In the genomic region with DNA sequence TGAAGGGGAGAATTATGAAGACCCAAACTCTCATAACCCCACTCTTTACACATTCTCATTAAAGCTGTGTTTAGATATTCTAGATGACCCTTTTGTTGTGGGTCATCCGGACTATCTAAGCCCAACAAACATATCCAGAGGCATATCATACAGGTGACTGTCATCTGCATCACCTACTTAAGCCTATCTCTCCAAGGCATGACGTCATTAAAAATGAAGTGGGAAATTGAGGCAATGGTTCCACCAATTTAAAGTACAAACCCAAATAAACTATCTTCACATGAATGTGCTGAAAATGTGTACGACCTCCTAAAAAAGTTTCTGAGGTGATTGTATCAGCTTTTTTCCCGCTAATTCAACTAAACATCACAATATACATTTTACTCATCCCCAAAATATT, we compare ENCODE assay signal across 2 cellular contexts.
TF ChIP-seq lines count a peak whose summit lies in the region.

No MANE protein-coding gene starts in this region.

TF ChIP-seq in HepG2, 621 proteins besides CTCF, POLR2A, EP300 and RAD21:
- no peak for TF ChIP-seq FOXC1 (CRISPR knock-in tag; IDR thresholded peaks at IDR 0.05; ENCODE audit: borderline replicate concordance)
- TF ChIP-seq HMG20B (CRISPR knock-in tag; conservative IDR thresholded peaks at IDR 0.05): no peak
- TF ChIP-seq ZFAT (CRISPR knock-in tag; conservative IDR thresholded peaks at IDR 0.05): no peak
- TF ChIP-seq, protein P1, sequence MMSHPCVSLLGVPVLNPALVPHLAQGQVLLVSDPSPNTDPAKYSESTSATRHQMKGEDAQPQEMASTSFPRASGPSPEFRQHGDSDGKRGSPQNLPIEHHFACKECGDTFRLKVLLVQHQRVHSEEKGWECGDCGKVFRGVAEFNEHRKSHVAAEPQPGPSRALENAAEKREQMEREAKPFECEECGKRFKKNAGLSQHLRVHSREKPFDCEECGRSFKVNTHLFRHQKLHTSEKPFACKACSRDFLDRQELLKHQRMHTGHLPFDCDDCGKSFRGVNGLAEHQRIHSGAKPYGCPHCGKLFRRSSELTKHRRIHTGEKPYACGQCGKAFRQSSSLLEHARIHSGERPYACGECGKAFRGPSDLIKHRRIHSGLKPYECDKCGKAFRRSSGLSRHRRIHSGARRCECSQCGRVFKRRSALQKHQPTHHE (CRISPR knock-in tag; IDR thresholded peaks at IDR 0.05; ENCODE audit: borderline replicate concordance): no peak
- no peak for TF ChIP-seq IKZF1 (IDR thresholded peaks at IDR 0.05)
- TF ChIP-seq PPARG (CRISPR knock-in tag; conservative IDR thresholded peaks at IDR 0.05): no peak
- TF ChIP-seq ZFY (CRISPR knock-in tag; IDR thresholded peaks at IDR 0.05): no peak
- TF ChIP-seq ATF7 (IDR thresholded peaks at IDR 0.05): peak; percentile 70
- no peak for TF ChIP-seq ATF7 (CRISPR knock-in tag; IDR thresholded peaks at IDR 0.05)
- peak; percentile 52; the same call in 1 of the 2 replicates for TF ChIP-seq CREB1 (IDR thresholded peaks at IDR 0.05)
- no peak for TF ChIP-seq CREB1 (CRISPR knock-in tag; IDR thresholded peaks at IDR 0.05)
- TF ChIP-seq NFYC (CRISPR knock-in tag; IDR thresholded peaks at IDR 0.05): no peak
- TF ChIP-seq, protein P2, sequence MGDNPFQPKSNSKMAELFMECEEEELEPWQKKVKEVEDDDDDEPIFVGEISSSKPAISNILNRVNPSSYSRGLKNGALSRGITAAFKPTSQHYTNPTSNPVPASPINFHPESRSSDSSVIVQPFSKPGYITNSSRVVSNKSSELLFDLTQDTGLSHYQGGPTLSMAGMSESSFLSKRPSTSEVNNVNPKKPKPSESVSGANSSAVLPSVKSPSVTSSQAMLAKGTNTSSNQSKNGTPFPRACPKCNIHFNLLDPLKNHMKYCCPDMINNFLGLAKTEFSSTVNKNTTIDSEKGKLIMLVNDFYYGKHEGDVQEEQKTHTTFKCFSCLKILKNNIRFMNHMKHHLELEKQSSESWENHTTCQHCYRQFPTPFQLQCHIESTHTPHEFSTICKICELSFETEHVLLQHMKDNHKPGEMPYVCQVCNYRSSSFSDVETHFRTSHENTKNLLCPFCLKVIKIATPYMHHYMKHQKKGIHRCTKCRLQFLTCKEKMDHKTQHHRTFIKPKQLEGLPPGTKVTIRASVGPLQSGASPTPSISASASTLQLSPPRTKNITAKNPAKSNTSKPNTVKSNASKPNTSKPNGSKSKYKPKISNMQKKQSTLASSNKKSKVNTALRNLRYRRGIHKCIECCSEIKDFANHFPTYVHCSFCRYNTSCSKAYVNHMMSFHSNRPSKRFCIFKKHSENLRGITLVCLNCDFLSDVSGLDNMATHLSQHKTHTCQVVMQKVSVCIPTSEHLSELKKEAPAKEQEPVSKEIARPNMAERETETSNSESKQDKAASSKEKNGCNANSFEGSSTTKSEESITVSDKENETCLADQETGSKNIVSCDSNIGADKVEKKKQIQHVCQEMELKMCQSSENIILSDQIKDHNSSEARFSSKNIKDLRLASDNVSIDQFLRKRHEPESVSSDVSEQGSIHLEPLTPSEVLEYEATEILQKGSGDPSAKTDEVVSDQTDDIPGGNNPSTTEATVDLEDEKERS (CRISPR knock-in tag; IDR thresholded peaks at IDR 0.05): no peak
- no peak for TF ChIP-seq TOE1 (CRISPR knock-in tag; IDR thresholded peaks at IDR 0.05)

TF ChIP-seq in K562, 482 proteins besides CTCF, POLR2A, EP300 and RAD21:
- peak; percentile 38; the same call in 1 of the 2 replicates for TF ChIP-seq JUND (IDR thresholded peaks at IDR 0.05; ENCODE audit: borderline replicate concordance, low read depth, low read length)
- TF ChIP-seq JUND (tag; IDR thresholded peaks at IDR 0.05; ENCODE audit: borderline replicate concordance, low read depth, low read length): peak; percentile 60; the same call in 1 of the 3 replicates
- TF ChIP-seq MEIS2 (IDR thresholded peaks at IDR 0.05; ENCODE audit: partially characterized antibody): no peak
- peak; percentile 81 for TF ChIP-seq ATF7 (IDR thresholded peaks at IDR 0.05)
- TF ChIP-seq NFATC3 (IDR thresholded peaks at IDR 0.05): no peak
- TF ChIP-seq, protein P3, sequence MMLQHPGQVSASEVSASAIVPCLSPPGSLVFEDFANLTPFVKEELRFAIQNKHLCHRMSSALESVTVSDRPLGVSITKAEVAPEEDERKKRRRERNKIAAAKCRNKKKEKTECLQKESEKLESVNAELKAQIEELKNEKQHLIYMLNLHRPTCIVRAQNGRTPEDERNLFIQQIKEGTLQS (IDR thresholded peaks at IDR 0.05): peak; percentile 75
- TF ChIP-seq, protein P3 (CRISPR knock-in tag; conservative IDR thresholded peaks at IDR 0.05): no peak
- no peak for TF ChIP-seq BCL6 (CRISPR knock-in tag; IDR thresholded peaks at IDR 0.05)
- TF ChIP-seq HMG20B (CRISPR knock-in tag; IDR thresholded peaks at IDR 0.05): no peak
- TF ChIP-seq POLR2B (IDR thresholded peaks at IDR 0.05; ENCODE audit: low read depth, partially characterized antibody): no peak
- TF ChIP-seq SP2 (IDR thresholded peaks at IDR 0.05; ENCODE audit: extremely low read depth, low read depth, low read length, poor library complexity, severe bottlenecking): no peak
- no peak for TF ChIP-seq ETV6 (IDR thresholded peaks at IDR 0.05; ENCODE audit: borderline replicate concordance in 1 of 2, low read depth in 2 of 2, low read length in 1 of 2)
- TF ChIP-seq ETV6 (CRISPR knock-in tag; IDR thresholded peaks at IDR 0.05; ENCODE audit: borderline replicate concordance): no peak
- no peak for TF ChIP-seq PHTF2 (CRISPR knock-in tag; IDR thresholded peaks at IDR 0.05)
- TF ChIP-seq ZEB2 (IDR thresholded peaks at IDR 0.05): no peak
- TF ChIP-seq, protein P4, sequence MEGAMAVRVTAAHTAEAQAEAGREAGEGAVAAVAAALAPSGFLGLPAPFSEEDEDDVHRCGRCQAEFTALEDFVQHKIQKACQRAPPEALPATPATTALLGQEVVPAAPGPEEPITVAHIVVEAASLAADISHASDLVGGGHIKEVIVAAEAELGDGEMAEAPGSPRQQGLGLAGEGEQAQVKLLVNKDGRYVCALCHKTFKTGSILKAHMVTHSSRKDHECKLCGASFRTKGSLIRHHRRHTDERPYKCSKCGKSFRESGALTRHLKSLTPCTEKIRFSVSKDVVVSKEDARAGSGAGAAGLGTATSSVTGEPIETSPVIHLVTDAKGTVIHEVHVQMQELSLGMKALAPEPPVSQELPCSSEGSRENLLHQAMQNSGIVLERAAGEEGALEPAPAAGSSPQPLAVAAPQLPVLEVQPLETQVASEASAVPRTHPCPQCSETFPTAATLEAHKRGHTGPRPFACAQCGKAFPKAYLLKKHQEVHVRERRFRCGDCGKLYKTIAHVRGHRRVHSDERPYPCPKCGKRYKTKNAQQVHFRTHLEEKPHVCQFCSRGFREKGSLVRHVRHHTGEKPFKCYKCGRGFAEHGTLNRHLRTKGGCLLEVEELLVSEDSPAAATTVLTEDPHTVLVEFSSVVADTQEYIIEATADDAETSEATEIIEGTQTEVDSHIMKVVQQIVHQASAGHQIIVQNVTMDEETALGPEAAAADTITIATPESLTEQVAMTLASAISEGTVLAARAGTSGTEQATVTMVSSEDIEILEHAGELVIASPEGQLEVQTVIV (CRISPR knock-in tag; IDR thresholded peaks at IDR 0.05; ENCODE audit: borderline replicate concordance): no peak
- no peak for TF ChIP-seq ATF1 (CRISPR knock-in tag; IDR thresholded peaks at IDR 0.05)
- TF ChIP-seq ATF1 (tag; IDR thresholded peaks at IDR 0.05): peak; percentile 48; the same call in 1 of the 2 replicates
- TF ChIP-seq DACH1 (IDR thresholded peaks at IDR 0.05; ENCODE audit: partially characterized antibody): no peak
